31 cellular contexts compared by ENCODE assay signal in the genomic region with DNA sequence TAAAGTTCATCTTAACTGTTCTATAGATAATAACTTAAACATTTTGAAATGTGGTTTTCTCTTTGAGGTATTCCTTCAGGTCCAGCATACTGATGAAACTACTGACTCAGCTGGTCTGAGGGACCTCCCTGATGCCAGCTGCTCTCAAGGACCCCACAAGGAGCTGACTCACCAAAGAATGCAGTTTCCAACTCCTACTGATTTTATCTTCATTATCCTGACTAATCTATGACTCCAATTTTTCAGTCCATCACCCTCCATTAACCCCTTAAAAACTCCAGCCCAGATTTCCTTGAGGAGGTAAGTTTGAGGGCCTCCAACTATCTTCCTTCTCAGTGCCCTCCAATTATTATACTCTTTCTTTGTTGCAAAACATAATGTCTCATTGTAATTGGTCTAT. TPM values are rescaled to one million over a fixed set of nuclear protein-coding genes. Genes with fewer than 3 reads are reported as not detected.
DNase-seq lines count a peak whose midpoint lies in the region; ATAC-seq, FAIRE-seq and TF ChIP-seq lines count a peak whose summit lies in the region.
"Had no signal": no experiment of that assay in that cellular context is flagged by ENCODE, and none has a peak within 500 bp of the region (broad histone marks: within the 10 kb centered on the region; RNA-seq: fewer than 3 reads in every experiment).

No MANE protein-coding gene starts in this region.

- H3K9me3 ChIP-seq in fibroblast of lung (ENCODE audit: control insufficient read depth, insufficient read depth, low read depth, low read length) (no peaks in the 10 kb centered on the region), endodermal cell (ENCODE audit: control insufficient read depth, low read length) (no peaks in the 10 kb centered on the region), HepG2 (ENCODE audit: low read length) (no peaks in the 10 kb centered on the region)
- H3K9me3 ChIP-seq: esophagus squamous epithelium, mucosa of descending colon, pancreas, Peyer's patch had no signal

- H3K4me1 Mint-ChIP-seq in endodermal cell: no peaks in the 10 kb centered on the region
- H3K4me1 Mint-ChIP-seq: IgD-negative memory B cell, T-cell had no signal

- POLR2A ChIA-PET in HepG2 (lab: Yijun Ruan, JAX): no interaction called here

- intact Hi-C loops in HepG2 (cut with micrococcal nuclease; ENCODE audit: unreplicated experiment): no loop called here

- TF ChIP-seq EP300 in HepG2 (IDR thresholded peaks at IDR 0.05; ENCODE audit: low read depth in 2 of 2, low read length in 2 of 2) (no peak), HepG2 (CRISPR knock-in tag; IDR thresholded peaks at IDR 0.05; ENCODE audit: borderline replicate concordance) (no peak)

- no peak for ATAC-seq in HepG2
- ATAC-seq: activated CD8-positive, alpha-beta T cell treated with anti-CD3 and anti-CD28 coated beads, Interleukin-2, amount 10 ng/mL, durations not matched to agents 7 days and 5 days; activated naive CD4-positive, alpha-beta T cell treated with anti-CD3 and anti-CD28 coated beads, Interleukin-2, amount 50 U/mL, for 72 hours; activated T-cell treated with anti-CD3 and anti-CD28 coated beads, Interleukin-2, amount 50 U/mL, for 72 hours; left cardiac atrium; mucosa of descending colon; pancreas; T-cell had no signal

- no peak for FAIRE-seq in HepG2 (lab: Jason Lieb, UNC)
- FAIRE-seq: GM12891, pancreas, small intestine had no signal

- H3K4me1 ChIP-seq in fibroblast of lung (ENCODE audit: control insufficient read depth, extremely low read depth, insufficient read depth, low read length): no peaks in the 10 kb centered on the region
- H3K4me1 ChIP-seq in endodermal cell (ENCODE audit: control insufficient read depth, insufficient read depth, low read length): no peaks in the 10 kb centered on the region
- H3K4me1 ChIP-seq in HepG2 (ENCODE audit: insufficient read depth, low read length): peaks cover 39% of the 10 kb centered on the region
- H3K4me1 ChIP-seq: esophagus squamous epithelium, pancreas, Peyer's patch had no signal

- H3K27me3 Mint-ChIP-seq in endodermal cell (ENCODE audit: insufficient read depth): no peaks in the 10 kb centered on the region
- H3K27me3 Mint-ChIP-seq: IgD-negative memory B cell had no signal

- TF ChIP-seq RAD21 in HepG2 (CRISPR knock-in tag; IDR thresholded peaks at IDR 0.05): no peak

- H3K4me2 ChIP-seq in fibroblast of lung (ENCODE audit: extremely low read depth, insufficient read depth, low read length): no peak overlapping the region
- H3K4me2 ChIP-seq in HepG2 (ENCODE audit: low read depth, low read length): no peak overlapping the region
- H3K4me2 ChIP-seq: hepatocyte had no signal

- no peak overlapping the region for H3K27ac ChIP-seq in fibroblast of lung (ENCODE audit: insufficient read depth, low read length)
- H3K27ac ChIP-seq in endodermal cell (ENCODE audit: low read depth, low read length): no peak overlapping the region
- H3K27ac ChIP-seq in HepG2 (ENCODE audit: extremely low read length, insufficient read depth, low read length): no peak overlapping the region
- H3K27ac ChIP-seq: cardiac muscle cell, esophagus squamous epithelium, hepatocyte, pancreas, Peyer's patch had no signal

- H2AFZ ChIP-seq in fibroblast of lung (ENCODE audit: low read length) (no peak overlapping the region), HepG2 (ENCODE audit: low read length) (no peak overlapping the region)
- H2AFZ ChIP-seq: hepatocyte had no signal

- no peak for TF ChIP-seq CTCF in fibroblast of lung (conservative IDR thresholded peaks at IDR 0.05 in 1 of 2, IDR thresholded peaks at IDR 0.05 in 1 of 2; ENCODE audit: low read depth in 1 of 2, low read length in 2 of 2)
- no peak for TF ChIP-seq CTCF in endodermal cell (conservative IDR thresholded peaks at IDR 0.05)
- TF ChIP-seq CTCF in HepG2 (CRISPR knock-in tag; IDR thresholded peaks at IDR 0.05): no peak

- H3K9ac ChIP-seq in fibroblast of lung (ENCODE audit: insufficient read depth, low read length) (no peak overlapping the region), endodermal cell (ENCODE audit: extremely low read depth, low read length, poor library complexity, severe bottlenecking) (no peak overlapping the region), HepG2 (ENCODE audit: insufficient read depth, low read depth, low read length) (no peak overlapping the region)

- no peak overlapping the region for H3K4me3 Mint-ChIP-seq in endodermal cell
- H3K4me3 Mint-ChIP-seq: activated CD8-positive, alpha-beta T cell treated with anti-CD3 and anti-CD28 coated beads, Interleukin-2, amount 10 ng/mL, durations not matched to agents 7 days and 5 days; activated T-cell treated with anti-CD3 and anti-CD28 coated beads, Interleukin-2, amount 50 U/mL, for 72 hours; HFFc6; IgD-negative memory B cell; T-cell had no signal

- no peak overlapping the region for H3K27ac Mint-ChIP-seq in endodermal cell
- H3K27ac Mint-ChIP-seq: activated CD8-positive, alpha-beta T cell treated with anti-CD3 and anti-CD28 coated beads, Interleukin-2, amount 10 ng/mL, durations not matched to agents 7 days and 5 days; activated naive CD4-positive, alpha-beta T cell treated with anti-CD3 and anti-CD28 coated beads, Interleukin-2, amount 50 U/mL, for 72 hours; activated T-cell treated with anti-CD3 and anti-CD28 coated beads, Interleukin-2, amount 50 U/mL, for 72 hours; HFFc6; IgD-negative memory B cell; T-cell had no signal

- peak; percentile 61 for DNase-seq in ELR (ENCODE audit: low read depth)
- peak; percentile 14 for DNase-seq in RKO (ENCODE audit: low spot score)
- peak; percentile 39 to 92 for DNase-seq in fibroblast of lung (ENCODE audit: low read depth in 2 of 2)
- DNase-seq in non-pigmented ciliary epithelial cell (ENCODE audit: low read depth): peak; percentile 71
- DNase-seq in endodermal cell: no peak
- DNase-seq in HepG2 (ENCODE audit: low spot score): no peak
- DNase-seq in DMS 273 treated with DMSO at 0.1 percent for 48 hours (lab: John Stamatoyannopoulos, UW): no peak
- no peak for DNase-seq in NCI-H1092 treated with DMSO at 0.1 percent for 48 hours (lab: John Stamatoyannopoulos, UW)
- DNase-seq: activated CD8-positive, alpha-beta T cell treated with anti-CD3 and anti-CD28 coated beads, Interleukin-2, amount 10 ng/mL, durations not matched to agents 7 days and 5 days; activated T-cell treated with anti-CD3 and anti-CD28 coated beads, Interleukin-2, amount 50 U/mL, for 72 hours; Calu3; esophagus squamous epithelium; GDM1; HFFc6; left cardiac atrium; mucosa of descending colon; NCI-H1048; NCI-H2107; NCI-H748 treated with DMSO at 0.1 percent for 48 hours; pancreas; Peyer's patch; small intestine; stimulated activated CD4-positive, alpha-beta T cell treated with anti-CD3 and anti-CD28 coated beads, Interleukin-4, amount 100 ng/mL, for 4 hours; stimulated activated CD8-positive, alpha-beta memory T cell treated with anti-CD3 and anti-CD28 coated beads, Interleukin-4, amount 100 ng/mL, for 48 hours; T-cell had no signal

- H4K20me1 ChIP-seq in fibroblast of lung (ENCODE audit: control insufficient read depth, extremely low read depth, insufficient read depth, low read length) (no peaks in the 10 kb centered on the region), HepG2 (ENCODE audit: insufficient read depth, low read length) (no peaks in the 10 kb centered on the region)

- H3K27me3 ChIP-seq in fibroblast of lung (ENCODE audit: control insufficient read depth, insufficient read depth, low read length): no peaks in the 10 kb centered on the region
- H3K27me3 ChIP-seq in endodermal cell (ENCODE audit: control insufficient read depth, insufficient read depth, low read length, poor library complexity, severe bottlenecking): no peaks in the 10 kb centered on the region
- H3K27me3 ChIP-seq in HepG2 (ENCODE audit: control insufficient read depth in 1 of 2, insufficient read depth in 2 of 2, low read length in 2 of 2): no peaks in the 10 kb centered on the region; a peak in 1 of 5 replicates
- H3K27me3 ChIP-seq: cardiac muscle cell, esophagus squamous epithelium, hepatocyte, pancreas, Peyer's patch had no signal

- no TSS peak for BruUV-seq in HepG2 (replicated peaks; lab: Mats Ljungman, UMichigan)

- TF ChIP-seq POLR2A in HepG2 (IDR thresholded peaks at IDR 0.05; ENCODE audit: insufficient read depth in 1 of 2, low read depth in 2 of 2, low read length in 2 of 2): no peak

- in situ Hi-C loops in HepG2 (cut with HindIII; ENCODE audit: extremely low pct_ligation_motif_present, low pct_unique_long_range_greater_than_20kb): no loop called here

- H3K79me2 ChIP-seq in fibroblast of lung (ENCODE audit: control insufficient read depth, insufficient read depth, low read length) (no peaks in the 10 kb centered on the region), HepG2 (ENCODE audit: insufficient read depth, low read length) (no peaks in the 10 kb centered on the region)
- H3K79me2 ChIP-seq: hepatocyte had no signal

- no peaks in the 10 kb centered on the region for H3K9me3 Mint-ChIP-seq in endodermal cell
- H3K9me3 Mint-ChIP-seq: activated naive CD4-positive, alpha-beta T cell treated with anti-CD3 and anti-CD28 coated beads, Interleukin-2, amount 50 U/mL, for 72 hours had no signal

- CTCF ChIA-PET in HepG2 (lab: Yijun Ruan, JAX; ENCODE audit: low intra/inter-chr PET ratio, low total read pairs): no interaction called here

- H3K4me3 ChIP-seq in fibroblast of lung (replicated peaks in 1 of 4; ENCODE audit: control extremely low read depth in 1 of 4, insufficient read depth in 1 of 4, low read depth in 3 of 4, low read length in 4 of 4): no peak overlapping the region
- H3K4me3 ChIP-seq in endodermal cell (ENCODE audit: low read length): no peak overlapping the region
- H3K4me3 ChIP-seq in HepG2 (replicated peaks in 1 of 3; ENCODE audit: insufficient read depth in 1 of 3, low read depth in 2 of 3, low read length in 3 of 3): no peak overlapping the region
- H3K4me3 ChIP-seq: cardiac muscle cell, esophagus squamous epithelium, hepatocyte, mucosa of descending colon, pancreas, Peyer's patch had no signal

- H3K36me3 ChIP-seq in fibroblast of lung (ENCODE audit: control insufficient read depth, insufficient read depth, low read length) (no peaks in the 10 kb centered on the region), endodermal cell (ENCODE audit: control insufficient read depth, insufficient read depth, low read length) (no peaks in the 10 kb centered on the region), HepG2 (replicated peaks in 1 of 2; ENCODE audit: control insufficient read depth in 1 of 2, insufficient read depth in 2 of 2, low read length in 2 of 2) (no peaks in the 10 kb centered on the region)
- H3K36me3 ChIP-seq: cardiac muscle cell, esophagus squamous epithelium, pancreas, Peyer's patch had no signal

- H3K36me3 Mint-ChIP-seq in endodermal cell (ENCODE audit: low read depth): no peaks in the 10 kb centered on the region
- H3K36me3 Mint-ChIP-seq: activated naive CD4-positive, alpha-beta T cell treated with anti-CD3 and anti-CD28 coated beads, Interleukin-2, amount 50 U/mL, for 72 hours; IgD-negative memory B cell; T-cell had no signal

RNA-seq across cellular contexts. Expression of a gene that starts 1.4 kb away (rescaled TPM):
- total RNA-seq in fibroblast of lung (0.51 TPM in 1 of 2 replicates, not detected in the other), endodermal cell (not detected), HepG2 (2016; rRNA removed; fragmentation: Illumina TruSeq; extraction: Trizol) (9.3 and 14.2 TPM in 2 replicates)
- polyA plus RNA-seq in fibroblast of lung (0.29 TPM in 1 of 2 replicates, not detected in the other), HepG2 (2011; rRNA removed) (5.0 and 14.1 TPM in 2 replicates)
- 0.13 TPM in 1 of 2 replicates, not detected in the other for polyA plus RNA-seq in fibroblast of lung (2012)
- polyA minus RNA-seq in fibroblast of lung (ENCODE audit: low replicate concordance): not detected in 2 replicates
- 0.18 TPM for polyA plus RNA-seq in endodermal cell (2013, experiment 1 of 2)
- polyA plus RNA-seq in endodermal cell (2013, experiment 2 of 2): not detected
- total RNA-seq in HepG2 (2016; cell fraction: cytosol; rRNA removed; fragmentation: Illumina TruSeq; extraction: Trizol; ENCODE audit: low read depth): 0.88 and 1.0 TPM in 2 replicates
- total RNA-seq in HepG2 (2016; cell fraction: insoluble cytoplasmic fraction; rRNA removed; fragmentation: Illumina TruSeq; extraction: Trizol): 8.7 and 13.6 TPM in 2 replicates
- 2.7 and 2.8 TPM in 2 replicates for total RNA-seq in HepG2 (2016; cell fraction: membrane; rRNA removed; fragmentation: Illumina TruSeq; extraction: Trizol)
- total RNA-seq in HepG2 (2016; cell fraction: nucleus; rRNA removed; fragmentation: Illumina TruSeq; extraction: Trizol): 11.5 TPM in 2 replicates
- polyA plus RNA-seq in HepG2 (2011; cell fraction: cytosol; rRNA removed): 2.0 and 12.3 TPM in 2 replicates
- 1.1 and 4.2 TPM in 2 replicates for polyA plus RNA-seq in HepG2 (2011; cell fraction: nucleus; rRNA removed)
- 9.5 and 16.5 TPM in 2 replicates for polyA plus RNA-seq in HepG2 (2012)
- 0.87 and 1.3 TPM in 2 replicates for polyA plus RNA-seq in HepG2 (2016; cell fraction: cytosol; fragmentation: Illumina TruSeq; extraction: Trizol; ENCODE audit: low read depth)
- polyA plus RNA-seq in HepG2 (2016; cell fraction: insoluble cytoplasmic fraction; fragmentation: Illumina TruSeq; extraction: Trizol; ENCODE audit: low read depth): 7.2 and 7.4 TPM in 2 replicates
- 1.5 and 1.6 TPM in 2 replicates for polyA plus RNA-seq in HepG2 (2016; cell fraction: membrane; fragmentation: Illumina TruSeq; extraction: Trizol; ENCODE audit: low read depth)
- polyA plus RNA-seq in HepG2 (2016; cell fraction: nucleus; fragmentation: Illumina TruSeq; extraction: Trizol; ENCODE audit: insufficient read depth, low read depth): 12.0 and 12.1 TPM in 2 replicates
- polyA minus RNA-seq in HepG2 (2011; rRNA and poly(A)+ RNA removed; ENCODE audit: low replicate concordance): 1.2 TPM in 1 of 2 replicates, not detected in the other
- polyA minus RNA-seq in HepG2 (2011; cell fraction: cytosol; rRNA and poly(A)+ RNA removed): 3.2 and 19.0 TPM in 2 replicates
- 6.8 and 22.0 TPM in 2 replicates for polyA minus RNA-seq in HepG2 (2011; cell fraction: nucleus; rRNA and poly(A)+ RNA removed)
- total RNA-seq: activated CD8-positive, alpha-beta T cell treated with anti-CD3 and anti-CD28 coated beads, Interleukin-2, amount 10 ng/mL, durations not matched to agents 7 days and 5 days; activated naive CD4-positive, alpha-beta T cell treated with anti-CD3 and anti-CD28 coated beads, Interleukin-2, amount 50 U/mL, for 72 hours; activated T-cell treated with anti-CD3 and anti-CD28 coated beads, Interleukin-2, amount 50 U/mL, for 72 hours; Calu3; cardiac muscle cell; esophagus squamous epithelium; HFFc6; mucosa of descending colon; Peyer's patch; temporal lobe had no signal
- polyA plus RNA-seq: cardiac muscle cell, IgD-negative memory B cell, small intestine had no signal

Comparison
In these comparisons a context has a peak if more than half of its experiments do, and no peak if none do; other contexts are left out.
1. DNase-seq: peak in ELR (single experiment), RKO (single experiment), fibroblast of lung (2 of 2) and non-pigmented ciliary epithelial cell (single experiment); none in endodermal cell (single experiment), HepG2 (single experiment), DMS 273 treated with DMSO at 0.1 percent for 48 hours (single experiment) and NCI-H1092 treated with DMSO at 0.1 percent for 48 hours (single experiment).